ENCODE assay signal across 8 cellular contexts in the genomic region with DNA sequence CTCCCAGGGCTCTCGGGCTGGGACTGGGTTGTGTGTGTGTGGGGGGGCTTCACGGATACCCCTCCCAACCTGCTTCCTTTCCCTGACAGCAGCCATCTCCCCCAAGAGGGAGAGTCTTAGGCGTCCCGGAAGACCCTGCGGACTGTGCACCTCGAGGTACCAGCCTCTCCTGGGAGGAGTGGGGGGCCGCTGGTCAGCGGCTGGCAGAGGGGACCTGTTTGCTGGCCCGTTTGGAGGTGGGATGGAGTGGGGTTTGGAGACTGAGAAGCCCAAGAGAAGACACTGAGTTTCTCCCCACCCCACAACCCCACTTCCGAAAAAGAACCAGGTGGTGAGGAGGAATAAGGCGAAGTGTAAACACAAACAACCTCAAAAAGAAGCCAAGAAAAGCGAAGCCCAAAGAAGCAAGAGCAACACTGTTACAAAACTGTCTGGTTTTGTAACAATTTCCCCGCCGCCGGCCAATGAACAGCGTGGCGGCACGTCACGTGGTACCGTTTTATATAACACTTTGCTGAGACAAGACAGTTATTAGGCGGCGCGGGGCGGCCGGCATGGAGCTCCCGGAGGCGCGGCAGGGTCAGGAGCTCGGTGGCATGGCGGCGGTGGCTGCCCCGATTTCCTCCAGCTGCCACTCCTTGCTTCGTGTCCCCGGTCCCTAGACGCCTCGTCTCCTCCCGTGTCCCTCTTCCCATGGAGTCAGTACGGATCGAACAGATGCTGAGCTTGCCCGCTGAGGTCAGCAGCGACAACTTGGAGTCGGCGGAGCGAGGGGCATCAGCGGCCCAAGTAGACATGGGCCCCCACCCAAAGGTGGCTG. TPM values are rescaled to one million over a fixed set of nuclear protein-coding genes. Genes with fewer than 3 reads are reported as not detected.
DNase-seq lines count a peak whose midpoint lies in the region; ATAC-seq and TF ChIP-seq lines count a peak whose summit lies in the region.

A gene (plus strand): TSS at position 531 of the 820 bp plus-strand sequence. CDS start 163 bp downstream, at position 694.

- ATAC-seq in body of pancreas (peak; percentile 66), GM21723 (IDR thresholded peaks at IDR 0.05; ENCODE audit: unreplicated experiment) (no peak), GM21515 (IDR thresholded peaks at IDR 0.05; ENCODE audit: unreplicated experiment) (no peak)

- no peaks in the 10 kb centered on the region for H3K36me3 ChIP-seq in HUES48 (ENCODE audit: control insufficient read depth, insufficient read depth, low read length)
- no peaks in the 10 kb centered on the region for H3K36me3 ChIP-seq in body of pancreas (replicated peaks in 1 of 2; ENCODE audit: insufficient read depth in 1 of 2, low read depth in 2 of 2)
- H3K36me3 ChIP-seq in iPS-15b (ENCODE audit: control insufficient read depth, insufficient read depth, low read length), result no peaks in the 10 kb centered on the region
- H3K36me3 ChIP-seq in sigmoid colon, result no peaks in the 10 kb centered on the region

- peaks cover 3 to 5% of the 10 kb centered on the region in 2 donors for H3K36me3 Mint-ChIP-seq in CD14-positive monocyte

- H3K4me3 ChIP-seq in HUES48 (ENCODE audit: low read depth, low read length) (peak within 1 kb of the TSS; percentile 36), body of pancreas (peak within 1 kb of the TSS; percentile 12), iPS-15b (ENCODE audit: low read depth, low read length) (peak within 1 kb of the TSS; percentile 35), sigmoid colon (peak within 1 kb of the TSS; percentile 58 to 68 (median 63))

- H3K9ac ChIP-seq in HUES48 (ENCODE audit: low read depth, low read length) (no peak within 1 kb of the TSS), iPS-15b (ENCODE audit: low read depth, low read length) (no peak within 1 kb of the TSS)

- H3K27me3 ChIP-seq in HUES48 (ENCODE audit: control insufficient read depth, insufficient read depth, low read length) (peaks cover 99% of the 10 kb centered on the region), body of pancreas (no peaks in the 10 kb centered on the region), iPS-15b (ENCODE audit: control insufficient read depth, insufficient read depth, low read length) (peaks cover 91% of the 10 kb centered on the region), sigmoid colon (no peaks in the 10 kb centered on the region)

- TF ChIP-seq EP300 in sigmoid colon (IDR thresholded peaks at IDR 0.05), result no peak

- peak within 1 kb of the TSS; percentile 84 to 95 (median 91) for H3K27ac Mint-ChIP-seq in CD14-positive monocyte

- 0 to 1% methylated on average over 8 to 36 of the region's 45 CpGs for WGBS in body of pancreas, 2 donors
- 1% methylated on average over 45 of the region's 45 CpGs for WGBS in sigmoid colon, 2 donors

- TF ChIP-seq CTCF in CD14-positive monocyte (IDR thresholded peaks at IDR 0.05), result no peak
- no peak for TF ChIP-seq CTCF in body of pancreas (IDR thresholded peaks at IDR 0.05)
- TF ChIP-seq CTCF in sigmoid colon (IDR thresholded peaks at IDR 0.05), result no peak

- H3K27me3 Mint-ChIP-seq in CD14-positive monocyte (ENCODE audit: low read depth in 3 of 3), result peaks cover 25 to 44% (median 33%) of the 10 kb centered on the region in 3 donors

- peak within 1 kb of the TSS; percentile 95 to 98 for H3K4me3 Mint-ChIP-seq in CD14-positive monocyte

- H3K4me1 ChIP-seq in HUES48 (ENCODE audit: control insufficient read depth, insufficient read depth, low read length) (peaks cover 32% of the 10 kb centered on the region), body of pancreas (peaks cover 37% of the 10 kb centered on the region), iPS-15b (ENCODE audit: control insufficient read depth, insufficient read depth, low read length) (peaks cover 6% of the 10 kb centered on the region), sigmoid colon (peaks cover 0 to 15% (median 10%) of the 10 kb centered on the region in 4 donors)

- H3K9me3 Mint-ChIP-seq in CD14-positive monocyte, result peaks cover 0 to 30% (median 14%) of the 10 kb centered on the region in 7 donors

- H3K9me3 ChIP-seq in HUES48 (ENCODE audit: control insufficient read depth, insufficient read depth, low read length) (0 out of 2 replicates have a peak, but pooled peaks cover 3% of the 10 kb centered on the region), body of pancreas (no peaks in the 10 kb centered on the region), iPS-15b (ENCODE audit: control insufficient read depth, insufficient read depth, low read length) (peaks cover 3% of the 10 kb centered on the region), sigmoid colon (no peaks in the 10 kb centered on the region)

- TF ChIP-seq POLR2A in body of pancreas (IDR thresholded peaks at IDR 0.05) (peak; percentile 77 to 90 (median 87)), sigmoid colon (IDR thresholded peaks at IDR 0.05) (peak; percentile 92 to 94)

- H3K27ac ChIP-seq in HUES48 (ENCODE audit: low read depth, low read length), result no peak within 1 kb of the TSS
- peak within 1 kb of the TSS; percentile 78 to 84 (median 80) for H3K27ac ChIP-seq in body of pancreas
- H3K27ac ChIP-seq in sigmoid colon, result peak within 1 kb of the TSS; percentile 74 to 89 (median 83)

- DNase-seq in CD14-positive monocyte (ENCODE audit: low spot score) (peak; percentile 82), T-helper 22 cell (ENCODE audit: low read depth) (peak; percentile 55), body of pancreas (peak; percentile 74 to 84 (median 79)), sigmoid colon (peak; percentile 94)

- intact Hi-C loops in CD14-positive monocyte (cut with micrococcal nuclease), result no loop called here
- intact Hi-C loops in body of pancreas (cut with DNase I), result no loop called here
- intact Hi-C loops in sigmoid colon (cut with DNase I), result loop anchor here (2.0 kb wide), 1 partner anchor 125 kb away; no protein-coding TSS in a partner anchor

- H3K4me1 Mint-ChIP-seq in CD14-positive monocyte, result peaks cover 37% of the 10 kb centered on the region

RNA-seq across cellular contexts. Expression of the gene that starts here (rescaled TPM):
- polyA plus RNA-seq in CD14-positive monocyte (1 to 10 TPM; 1.2 to 1.6 TPM), sigmoid colon (1 to 10 TPM; 2.6 to 4.2 (median 3.6) TPM)
- total RNA-seq in body of pancreas (10 to 100 TPM; 15.3 to 18.8 TPM), sigmoid colon (10 to 100 TPM; 14.4 to 26.8 (median 16.4) TPM)

Comparison
In these comparisons a context has a peak if more than half of its experiments do, and no peak if none do; other contexts are left out.
1. H3K4me3 ChIP-seq: peak in every context shown above with its lines; median percentile 63 in sigmoid colon; 36 in HUES48; 35 in iPS-15b; 12 in body of pancreas.